ENCODE assay signal across 1 cellular context in the genomic region with DNA sequence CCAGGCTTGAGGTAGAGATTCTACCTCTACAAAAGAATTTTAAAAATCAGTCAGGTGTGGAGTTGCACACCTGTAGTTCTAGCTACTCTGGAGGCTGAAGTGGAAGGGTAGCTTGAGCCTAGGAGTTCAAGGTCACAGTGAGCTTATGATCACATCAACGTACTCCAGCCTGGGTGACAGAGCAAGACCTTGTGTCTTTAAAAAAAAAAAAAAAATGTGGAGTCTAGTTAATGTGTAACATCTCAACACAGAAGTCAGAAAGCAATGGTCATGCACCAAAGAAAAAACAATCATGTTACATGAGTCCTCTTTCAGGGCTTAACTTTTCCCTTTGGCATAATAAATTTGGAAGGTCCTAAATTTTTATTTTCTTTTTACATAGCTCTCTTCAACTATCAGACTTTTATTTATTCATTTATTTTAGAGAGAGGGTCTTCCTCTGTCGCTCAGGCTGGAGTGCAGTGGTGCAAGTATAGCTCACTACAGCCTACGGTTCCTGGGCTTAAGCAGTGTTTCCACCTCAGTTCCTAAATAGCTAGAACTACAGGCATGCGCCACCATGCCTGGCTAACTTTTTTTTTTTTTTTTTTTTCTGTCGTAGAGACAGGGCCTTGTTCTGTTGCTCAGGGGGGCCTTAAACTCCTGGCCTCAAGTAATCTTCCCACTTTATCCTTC.
TF ChIP-seq lines count a peak whose summit lies in the region.

No MANE protein-coding gene starts in this region.

TF ChIP-seq in HepG2, 621 proteins besides CTCF, POLR2A, EP300 and RAD21 (continued from another document):
- TF ChIP-seq, protein P1, sequence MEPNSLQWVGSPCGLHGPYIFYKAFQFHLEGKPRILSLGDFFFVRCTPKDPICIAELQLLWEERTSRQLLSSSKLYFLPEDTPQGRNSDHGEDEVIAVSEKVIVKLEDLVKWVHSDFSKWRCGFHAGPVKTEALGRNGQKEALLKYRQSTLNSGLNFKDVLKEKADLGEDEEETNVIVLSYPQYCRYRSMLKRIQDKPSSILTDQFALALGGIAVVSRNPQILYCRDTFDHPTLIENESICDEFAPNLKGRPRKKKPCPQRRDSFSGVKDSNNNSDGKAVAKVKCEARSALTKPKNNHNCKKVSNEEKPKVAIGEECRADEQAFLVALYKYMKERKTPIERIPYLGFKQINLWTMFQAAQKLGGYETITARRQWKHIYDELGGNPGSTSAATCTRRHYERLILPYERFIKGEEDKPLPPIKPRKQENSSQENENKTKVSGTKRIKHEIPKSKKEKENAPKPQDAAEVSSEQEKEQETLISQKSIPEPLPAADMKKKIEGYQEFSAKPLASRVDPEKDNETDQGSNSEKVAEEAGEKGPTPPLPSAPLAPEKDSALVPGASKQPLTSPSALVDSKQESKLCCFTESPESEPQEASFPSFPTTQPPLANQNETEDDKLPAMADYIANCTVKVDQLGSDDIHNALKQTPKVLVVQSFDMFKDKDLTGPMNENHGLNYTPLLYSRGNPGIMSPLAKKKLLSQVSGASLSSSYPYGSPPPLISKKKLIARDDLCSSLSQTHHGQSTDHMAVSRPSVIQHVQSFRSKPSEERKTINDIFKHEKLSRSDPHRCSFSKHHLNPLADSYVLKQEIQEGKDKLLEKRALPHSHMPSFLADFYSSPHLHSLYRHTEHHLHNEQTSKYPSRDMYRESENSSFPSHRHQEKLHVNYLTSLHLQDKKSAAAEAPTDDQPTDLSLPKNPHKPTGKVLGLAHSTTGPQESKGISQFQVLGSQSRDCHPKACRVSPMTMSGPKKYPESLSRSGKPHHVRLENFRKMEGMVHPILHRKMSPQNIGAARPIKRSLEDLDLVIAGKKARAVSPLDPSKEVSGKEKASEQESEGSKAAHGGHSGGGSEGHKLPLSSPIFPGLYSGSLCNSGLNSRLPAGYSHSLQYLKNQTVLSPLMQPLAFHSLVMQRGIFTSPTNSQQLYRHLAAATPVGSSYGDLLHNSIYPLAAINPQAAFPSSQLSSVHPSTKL (CRISPR knock-in tag; IDR thresholded peaks at IDR 0.05) = peak; percentile 75
- TF ChIP-seq NCOR1 (IDR thresholded peaks at IDR 0.05; ENCODE audit: borderline replicate concordance, low read length) = peak; percentile 66; the same call in 1 of the 2 replicates
- TF ChIP-seq, protein P2, sequence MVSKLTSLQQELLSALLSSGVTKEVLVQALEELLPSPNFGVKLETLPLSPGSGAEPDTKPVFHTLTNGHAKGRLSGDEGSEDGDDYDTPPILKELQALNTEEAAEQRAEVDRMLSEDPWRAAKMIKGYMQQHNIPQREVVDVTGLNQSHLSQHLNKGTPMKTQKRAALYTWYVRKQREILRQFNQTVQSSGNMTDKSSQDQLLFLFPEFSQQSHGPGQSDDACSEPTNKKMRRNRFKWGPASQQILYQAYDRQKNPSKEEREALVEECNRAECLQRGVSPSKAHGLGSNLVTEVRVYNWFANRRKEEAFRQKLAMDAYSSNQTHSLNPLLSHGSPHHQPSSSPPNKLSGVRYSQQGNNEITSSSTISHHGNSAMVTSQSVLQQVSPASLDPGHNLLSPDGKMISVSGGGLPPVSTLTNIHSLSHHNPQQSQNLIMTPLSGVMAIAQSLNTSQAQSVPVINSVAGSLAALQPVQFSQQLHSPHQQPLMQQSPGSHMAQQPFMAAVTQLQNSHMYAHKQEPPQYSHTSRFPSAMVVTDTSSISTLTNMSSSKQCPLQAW (CRISPR knock-in tag; IDR thresholded peaks at IDR 0.05) = peak; percentile 93
- peak; percentile 57; the same call in 1 of the 2 replicates for TF ChIP-seq EHMT2 (IDR thresholded peaks at IDR 0.05; ENCODE audit: borderline replicate concordance, low read depth, low read length)
- 0 out of 2 replicates have a peak, but pooled peaks have one; percentile 9 for TF ChIP-seq ZNF652 (CRISPR knock-in tag; IDR thresholded peaks at IDR 0.05; ENCODE audit: borderline replicate concordance, low read depth)
- peak; percentile 65; the same call in 1 of the 2 replicates for TF ChIP-seq MED1 (CRISPR knock-in tag; IDR thresholded peaks at IDR 0.05)
- peak; percentile 47 for TF ChIP-seq RBFOX2 (IDR thresholded peaks at IDR 0.05; ENCODE audit: low read depth, low read length)
- TF ChIP-seq HDAC2 (CRISPR knock-in tag; IDR thresholded peaks at IDR 0.05) = 0 out of 2 replicates have a peak, but pooled peaks have one; percentile 20
- TF ChIP-seq, protein P3, sequence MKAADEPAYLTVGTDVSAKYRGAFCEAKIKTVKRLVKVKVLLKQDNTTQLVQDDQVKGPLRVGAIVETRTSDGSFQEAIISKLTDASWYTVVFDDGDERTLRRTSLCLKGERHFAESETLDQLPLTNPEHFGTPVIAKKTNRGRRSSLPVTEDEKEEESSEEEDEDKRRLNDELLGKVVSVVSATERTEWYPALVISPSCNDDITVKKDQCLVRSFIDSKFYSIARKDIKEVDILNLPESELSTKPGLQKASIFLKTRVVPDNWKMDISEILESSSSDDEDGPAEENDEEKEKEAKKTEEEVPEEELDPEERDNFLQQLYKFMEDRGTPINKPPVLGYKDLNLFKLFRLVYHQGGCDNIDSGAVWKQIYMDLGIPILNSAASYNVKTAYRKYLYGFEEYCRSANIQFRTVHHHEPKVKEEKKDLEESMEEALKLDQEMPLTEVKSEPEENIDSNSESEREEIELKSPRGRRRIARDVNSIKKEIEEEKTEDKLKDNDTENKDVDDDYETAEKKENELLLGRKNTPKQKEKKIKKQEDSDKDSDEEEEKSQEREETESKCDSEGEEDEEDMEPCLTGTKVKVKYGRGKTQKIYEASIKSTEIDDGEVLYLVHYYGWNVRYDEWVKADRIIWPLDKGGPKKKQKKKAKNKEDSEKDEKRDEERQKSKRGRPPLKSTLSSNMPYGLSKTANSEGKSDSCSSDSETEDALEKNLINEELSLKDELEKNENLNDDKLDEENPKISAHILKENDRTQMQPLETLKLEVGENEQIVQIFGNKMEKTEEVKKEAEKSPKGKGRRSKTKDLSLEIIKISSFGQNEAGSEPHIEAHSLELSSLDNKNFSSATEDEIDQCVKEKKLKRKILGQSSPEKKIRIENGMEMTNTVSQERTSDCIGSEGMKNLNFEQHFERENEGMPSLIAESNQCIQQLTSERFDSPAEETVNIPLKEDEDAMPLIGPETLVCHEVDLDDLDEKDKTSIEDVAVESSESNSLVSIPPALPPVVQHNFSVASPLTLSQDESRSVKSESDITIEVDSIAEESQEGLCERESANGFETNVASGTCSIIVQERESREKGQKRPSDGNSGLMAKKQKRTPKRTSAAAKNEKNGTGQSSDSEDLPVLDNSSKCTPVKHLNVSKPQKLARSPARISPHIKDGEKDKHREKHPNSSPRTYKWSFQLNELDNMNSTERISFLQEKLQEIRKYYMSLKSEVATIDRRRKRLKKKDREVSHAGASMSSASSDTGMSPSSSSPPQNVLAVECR (CRISPR knock-in tag; IDR thresholded peaks at IDR 0.05; ENCODE audit: borderline replicate concordance) = peak; percentile 12; the same call in 1 of the 2 replicates
- no peak for TF ChIP-seq ZNF33B (CRISPR knock-in tag; IDR thresholded peaks at IDR 0.05)
- TF ChIP-seq MAFG (CRISPR knock-in tag; IDR thresholded peaks at IDR 0.05) = no peak
- TF ChIP-seq KLF9 (CRISPR knock-in tag; IDR thresholded peaks at IDR 0.05; ENCODE audit: low read depth) = no peak
- TF ChIP-seq SALL1 (CRISPR knock-in tag; IDR thresholded peaks at IDR 0.05) = peak; percentile 37; the same call in 1 of the 2 replicates
- TF ChIP-seq POLR2G (IDR thresholded peaks at IDR 0.05; ENCODE audit: low read depth, low read length) = peak; percentile 32; the same call in 1 of the 2 replicates
- peak; percentile 54 for TF ChIP-seq SOX5 (CRISPR knock-in tag; IDR thresholded peaks at IDR 0.05; ENCODE audit: borderline replicate concordance)
- peak; percentile 52 for TF ChIP-seq ZMYM3 (CRISPR knock-in tag; IDR thresholded peaks at IDR 0.05)
- peak; percentile 59 for TF ChIP-seq FOXA3 (CRISPR knock-in tag; IDR thresholded peaks at IDR 0.05)
